Comparison of ENCODE assay signal across 3 cellular contexts in the genomic region with DNA sequence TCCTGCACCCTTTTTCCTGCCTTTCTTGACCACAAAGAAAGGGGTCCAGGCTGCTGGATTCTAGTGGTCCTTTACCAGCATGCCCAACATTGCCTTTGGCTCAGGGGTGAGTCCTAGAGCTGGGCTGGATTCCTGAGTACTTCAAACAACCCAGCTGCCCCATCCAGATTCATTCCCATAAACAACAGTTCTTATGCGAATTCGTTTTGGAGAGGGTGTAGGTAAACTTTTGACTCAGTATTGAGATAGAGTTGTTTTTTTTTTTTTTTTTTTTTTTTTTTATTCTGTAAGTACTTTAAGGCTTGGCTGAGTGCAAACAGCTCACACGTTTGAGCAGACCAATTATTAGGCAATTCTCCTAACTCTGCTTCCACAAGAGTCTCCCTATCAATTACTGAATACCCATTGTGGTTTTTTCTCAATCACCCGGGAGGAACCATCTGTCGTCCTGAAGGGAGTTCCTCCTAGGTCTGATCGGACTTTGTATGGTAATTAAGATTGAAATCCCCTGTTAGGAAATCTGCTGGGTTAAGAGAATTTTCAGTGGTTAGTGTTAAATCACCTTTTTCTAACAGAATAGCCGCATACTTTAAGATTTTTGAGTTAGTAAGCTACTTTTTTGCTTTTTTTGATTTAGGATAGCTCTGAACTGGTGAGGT. TPM values are rescaled to one million over a fixed set of nuclear protein-coding genes. Genes with fewer than 3 reads are reported as not detected.
"Had no signal": no experiment of that assay in that cellular context is flagged by ENCODE, and none has a peak within 500 bp of the region (broad histone marks: within the 10 kb centered on the region; RNA-seq: fewer than 3 reads in every experiment).

No MANE protein-coding gene starts in this region.

RNA-seq across cellular contexts. Expression of gene MUC15, which starts 23.3 kb away (rescaled TPM):
- polyA plus RNA-seq: fibroblast of lung; liver; naive thymus-derived CD4-positive, alpha-beta T cell had no signal
